30 cellular contexts compared by ENCODE assay signal in the genomic region with DNA sequence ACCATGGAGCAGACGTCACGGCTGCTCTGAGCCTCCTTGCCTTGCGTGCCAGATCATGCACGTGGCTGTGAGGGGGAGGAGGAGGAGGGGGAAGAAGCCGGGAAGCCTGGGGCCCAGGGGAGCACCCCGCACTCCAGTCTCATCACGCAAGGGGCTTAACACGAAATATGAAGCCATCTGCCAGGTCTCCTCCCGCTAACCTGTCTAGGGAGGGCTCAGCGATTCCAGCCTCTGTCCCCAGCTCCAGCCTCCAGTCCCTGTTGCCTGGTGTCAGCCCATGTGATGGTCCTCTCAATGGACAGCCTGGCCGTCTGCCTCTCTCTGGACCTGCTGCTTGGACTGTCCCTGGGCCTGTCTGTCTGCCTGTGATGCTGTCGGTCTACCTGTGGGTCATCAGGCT. TPM values are rescaled to one million over a fixed set of nuclear protein-coding genes. Genes with fewer than 3 reads are reported as not detected.
"Had no signal": no experiment of that assay in that cellular context is flagged by ENCODE, and none has a peak within 500 bp of the region (broad histone marks: within the 10 kb centered on the region; RNA-seq: fewer than 3 reads in every experiment).

No MANE protein-coding gene starts in this region.

- H3K27ac ChIP-seq: adrenal gland, breast epithelium, colonic mucosa, dorsolateral prefrontal cortex, hepatocyte, prostate gland, transverse colon, uterus had no signal

- DNase-seq: activated CD4-positive, alpha-beta T cell treated with anti-CD3 and anti-CD28 coated beads for 36 hours; activated CD4-positive, alpha-beta T cell treated with anti-CD3 and anti-CD28 coated beads, Interleukin-2, amount 50 U/mL, for 4 hours; activated CD8-positive, alpha-beta memory T cell treated with anti-CD3 and anti-CD28 coated beads for 24 hours; activated CD8-positive, alpha-beta memory T cell treated with anti-CD3 and anti-CD28 coated beads, Interleukin-2, amount 50 U/mL, for 4 hours; activated T-cell treated with anti-CD3 and anti-CD28 coated beads, Interleukin-2, amount 50 U/mL, for 24 hours; adrenal gland; colonic mucosa; dorsolateral prefrontal cortex; effector memory CD8-positive, alpha-beta T cell; foreskin melanocyte; immature natural killer cell; naive thymus-derived CD4-positive, alpha-beta T cell; stimulated activated CD4-positive, alpha-beta T cell treated with anti-CD3 and anti-CD28 coated beads, Interleukin-2, amount 100 ng/mL, for 48 hours; stimulated activated CD8-positive, alpha-beta memory T cell treated with anti-CD3 and anti-CD28 coated beads, Interleukin-4, amount 100 ng/mL, for 48 hours; stimulated activated naive B cell treated with anti-CD40 and anti-IgM and Interleukin-4, amounts not matched to agents 10 μg/mL and 1 μg/mL and 100 μg/mL, for 72 hours; transverse colon; uterus had no signal

- H3K36me3 ChIP-seq: adrenal gland, breast epithelium, colonic mucosa, prostate gland, transverse colon, uterus had no signal

- H3K9me3 ChIP-seq: adrenal gland, breast epithelium, colonic mucosa, prostate gland, transverse colon, uterus had no signal

- H3K4me3 Mint-ChIP-seq: activated CD4-positive, alpha-beta T cell treated with anti-CD3 and anti-CD28 coated beads for 36 hours; activated naive CD8-positive, alpha-beta T cell; activated T-cell treated with anti-CD3 and anti-CD28 coated beads, Interleukin-2, amount 50 U/mL, for 24 hours; activated T-helper 17 cell treated with anti-CD3 and anti-CD28 coated beads, Interleukin-2, amount 50 U/mL, for 72 hours; effector memory CD8-positive, alpha-beta T cell; immature natural killer cell; naive thymus-derived CD4-positive, alpha-beta T cell; stimulated activated naive B cell treated with anti-CD40 and anti-IgM and Interleukin-4, amounts not matched to agents 10 μg/mL and 1 μg/mL and 100 μg/mL, for 72 hours; WTC11 had no signal

- H3K9me3 Mint-ChIP-seq: activated T-cell treated with anti-CD3 and anti-CD28 coated beads, Interleukin-2, amount 50 U/mL, for 24 hours; activated T-helper 17 cell treated with anti-CD3 and anti-CD28 coated beads, Interleukin-2, amount 50 U/mL, for 72 hours; effector memory CD8-positive, alpha-beta T cell; immature natural killer cell; stimulated activated naive B cell treated with anti-CD40 and anti-IgM and Interleukin-4, amounts not matched to agents 10 μg/mL and 1 μg/mL and 100 μg/mL, for 72 hours; WTC11 had no signal

- H3K4me1 Mint-ChIP-seq: activated CD4-positive, alpha-beta T cell treated with anti-CD3 and anti-CD28 coated beads for 36 hours; activated T-helper 17 cell treated with anti-CD3 and anti-CD28 coated beads, Interleukin-2, amount 50 U/mL, for 72 hours; immature natural killer cell; naive thymus-derived CD4-positive, alpha-beta T cell; stimulated activated naive B cell treated with anti-CD40 and anti-IgM and Interleukin-4, amounts not matched to agents 10 μg/mL and 1 μg/mL and 100 μg/mL, for 72 hours had no signal

- H3K4me3 ChIP-seq: adrenal gland, breast epithelium, colonic mucosa, dorsolateral prefrontal cortex, hepatocyte, prostate gland, transverse colon, uterus had no signal

- H3K27me3 ChIP-seq: uterus had no signal

- ATAC-seq: activated CD4-positive, alpha-beta T cell treated with anti-CD3 and anti-CD28 coated beads for 36 hours; activated T-helper 17 cell treated with anti-CD3 and anti-CD28 coated beads, Interleukin-2, amount 50 U/mL, for 72 hours; effector memory CD8-positive, alpha-beta T cell; esophagus mucosa; left lobe of liver; naive thymus-derived CD4-positive, alpha-beta T cell; stimulated activated naive B cell treated with anti-CD40 and anti-IgM and Interleukin-4, amounts not matched to agents 10 μg/mL and 1 μg/mL and 100 μg/mL, for 72 hours; WTC11 had no signal

- H3K27ac Mint-ChIP-seq: activated CD4-positive, alpha-beta T cell treated with anti-CD3 and anti-CD28 coated beads for 36 hours; activated naive CD8-positive, alpha-beta T cell; activated T-cell treated with anti-CD3 and anti-CD28 coated beads, Interleukin-2, amount 50 U/mL, for 24 hours; activated T-helper 17 cell treated with anti-CD3 and anti-CD28 coated beads, Interleukin-2, amount 50 U/mL, for 72 hours; effector memory CD8-positive, alpha-beta T cell; immature natural killer cell; naive thymus-derived CD4-positive, alpha-beta T cell; stimulated activated naive B cell treated with anti-CD40 and anti-IgM and Interleukin-4, amounts not matched to agents 10 μg/mL and 1 μg/mL and 100 μg/mL, for 72 hours; WTC11 had no signal

- H3K36me3 Mint-ChIP-seq: activated naive CD8-positive, alpha-beta T cell; immature natural killer cell; stimulated activated naive B cell treated with anti-CD40 and anti-IgM and Interleukin-4, amounts not matched to agents 10 μg/mL and 1 μg/mL and 100 μg/mL, for 72 hours; WTC11 had no signal

RNA-seq across cellular contexts. Expression of a gene that starts 22.5 kb away (rescaled TPM):
- total RNA-seq: activated CD4-positive, alpha-beta T cell treated with anti-CD3 and anti-CD28 coated beads for 36 hours; activated T-helper 17 cell treated with anti-CD3 and anti-CD28 coated beads, Interleukin-2, amount 50 U/mL, for 72 hours; astrocyte; endothelial cell of umbilical vein; lung microvascular endothelial cell; osteocyte had no signal

RNA-seq across cellular contexts. Expression of a gene that starts 29.5 kb away (rescaled TPM):
- total RNA-seq: activated CD4-positive, alpha-beta T cell treated with anti-CD3 and anti-CD28 coated beads for 36 hours; activated T-helper 17 cell treated with anti-CD3 and anti-CD28 coated beads, Interleukin-2, amount 50 U/mL, for 72 hours; astrocyte; endothelial cell of umbilical vein; lung microvascular endothelial cell; osteocyte had no signal

RNA-seq across cellular contexts. Expression of a gene that starts 39.1 kb away (rescaled TPM):
- total RNA-seq: activated CD4-positive, alpha-beta T cell treated with anti-CD3 and anti-CD28 coated beads for 36 hours; activated T-helper 17 cell treated with anti-CD3 and anti-CD28 coated beads, Interleukin-2, amount 50 U/mL, for 72 hours; astrocyte; endothelial cell of umbilical vein; lung microvascular endothelial cell; osteocyte had no signal

RNA-seq across cellular contexts. Expression of a gene that starts 50.7 kb away (rescaled TPM):
- total RNA-seq: activated CD4-positive, alpha-beta T cell treated with anti-CD3 and anti-CD28 coated beads for 36 hours; activated T-helper 17 cell treated with anti-CD3 and anti-CD28 coated beads, Interleukin-2, amount 50 U/mL, for 72 hours; breast epithelium; colonic mucosa; endothelial cell of umbilical vein; hepatocyte; kidney epithelial cell; left lobe of liver; lung microvascular endothelial cell; naive thymus-derived CD4-positive, alpha-beta T cell; transverse colon had no signal
